Comparison of ENCODE assay signal across 1 cellular context in the genomic region with DNA sequence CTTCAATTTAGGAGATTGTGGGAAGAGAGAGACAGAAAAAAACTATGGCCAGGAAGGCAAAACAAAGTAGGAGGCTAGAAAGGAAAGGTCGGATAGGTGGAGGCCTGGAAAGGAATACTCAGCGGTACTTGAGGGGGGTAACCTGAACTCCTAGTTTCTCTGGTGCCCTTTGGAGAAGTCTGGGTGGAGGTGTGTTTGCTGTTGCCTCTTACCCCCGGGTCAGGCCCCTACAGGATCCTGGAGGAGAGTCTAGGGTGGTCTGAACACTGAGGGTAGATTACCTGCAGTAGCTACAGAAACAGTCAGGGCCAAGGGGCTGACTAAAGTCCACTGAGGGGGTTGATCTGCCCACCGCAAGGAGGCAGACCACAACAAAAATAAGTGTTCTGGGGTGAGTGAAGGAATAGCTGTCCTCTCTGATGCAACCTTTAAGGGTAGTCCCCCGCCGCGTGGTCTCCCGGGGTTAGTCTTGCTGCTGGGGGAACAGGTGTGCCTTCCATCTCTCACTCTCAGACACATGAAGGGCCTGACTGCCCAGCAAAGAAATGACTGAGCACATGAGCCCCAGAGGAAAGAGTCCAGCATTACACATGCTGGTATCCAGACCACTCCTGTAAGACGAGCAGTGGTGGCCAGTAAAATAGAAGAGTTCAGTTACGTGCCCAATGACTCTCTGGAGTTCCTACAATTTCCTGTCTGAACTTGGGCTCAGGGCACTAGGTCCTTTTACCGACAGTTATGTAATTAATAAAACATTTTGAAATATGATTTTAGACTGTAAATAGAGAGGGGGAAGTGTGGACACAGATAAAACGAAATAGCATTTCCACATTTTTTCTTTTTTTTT.
TF ChIP-seq lines count a peak whose summit lies in the region.

No MANE protein-coding gene starts in this region.

TF ChIP-seq in IMR-90, 13 proteins besides CTCF, POLR2A, EP300 and RAD21:
- TF ChIP-seq, protein P1, sequence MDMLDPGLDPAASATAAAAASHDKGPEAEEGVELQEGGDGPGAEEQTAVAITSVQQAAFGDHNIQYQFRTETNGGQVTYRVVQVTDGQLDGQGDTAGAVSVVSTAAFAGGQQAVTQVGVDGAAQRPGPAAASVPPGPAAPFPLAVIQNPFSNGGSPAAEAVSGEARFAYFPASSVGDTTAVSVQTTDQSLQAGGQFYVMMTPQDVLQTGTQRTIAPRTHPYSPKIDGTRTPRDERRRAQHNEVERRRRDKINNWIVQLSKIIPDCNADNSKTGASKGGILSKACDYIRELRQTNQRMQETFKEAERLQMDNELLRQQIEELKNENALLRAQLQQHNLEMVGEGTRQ (IDR thresholded peaks at IDR 0.05; ENCODE audit: low read depth, low read length), result no peak
- no peak for TF ChIP-seq BHLHE40 (IDR thresholded peaks at IDR 0.05; ENCODE audit: low read depth, low read length)
